ENCODE assay signal across 11 cellular contexts in genomic region chrX:101383679-101384078, GRCh38. TPM values are rescaled to one million over a fixed set of nuclear protein-coding genes. Genes with fewer than 3 reads are reported as not detected.
DNase-seq lines count a peak whose midpoint lies in the region; ATAC-seq and TF ChIP-seq lines count a peak whose summit lies in the region.
"Had no signal": no experiment of that assay in that cellular context is flagged by ENCODE, and none has a peak within 500 bp of the region (broad histone marks: within the 10 kb centered on the region; RNA-seq: fewer than 3 reads in every experiment).

No MANE protein-coding gene starts in this region.

- no peaks in the 10 kb centered on the region for H3K4me1 ChIP-seq in naive thymus-derived CD4-positive, alpha-beta T cell (ENCODE audit: control insufficient read depth in 2 of 2, insufficient read depth in 2 of 2, low read length in 2 of 2)
- no peaks in the 10 kb centered on the region for H3K4me1 ChIP-seq in GM23248 (ENCODE audit: insufficient read depth)

- H3K27ac ChIP-seq in naive thymus-derived CD4-positive, alpha-beta T cell (ENCODE audit: low read depth, low read length): no peak overlapping the region
- H3K27ac ChIP-seq in GM23248: no peak overlapping the region

- no peaks in the 10 kb centered on the region for H3K9me3 ChIP-seq in naive thymus-derived CD4-positive, alpha-beta T cell (ENCODE audit: control insufficient read depth in 2 of 3, low read length in 3 of 3)
- no peaks in the 10 kb centered on the region for H3K9me3 ChIP-seq in GM23248 (ENCODE audit: low read depth)

- no peaks in the 10 kb centered on the region for H3K27me3 Mint-ChIP-seq in activated B cell treated with CpG ODN at 0.5 μM for 24 hours
- H3K27me3 Mint-ChIP-seq in naive thymus-derived CD4-positive, alpha-beta T cell: no peaks in the 10 kb centered on the region

- H2AFZ ChIP-seq in GM23248: no peak overlapping the region

- CTCF ChIA-PET in activated B cell treated with CpG ODN at 0.5 μM for 24 hours (lab: Charles Lee): no interaction called here
- CTCF ChIA-PET in naive thymus-derived CD4-positive, alpha-beta T cell (lab: Charles Lee): no interaction called here

- H3K27me3 ChIP-seq in naive thymus-derived CD4-positive, alpha-beta T cell (ENCODE audit: control insufficient read depth in 2 of 2, insufficient read depth in 2 of 2, low read length in 2 of 2): no peaks in the 10 kb centered on the region
- H3K27me3 ChIP-seq in GM23248 (replicated peaks; ENCODE audit: insufficient read depth): no peaks in the 10 kb centered on the region

- POLR2A ChIA-PET in activated B cell treated with CpG ODN at 0.5 μM for 24 hours (lab: Charles Lee): interaction anchor here (0.8 to 2.0 kb wide), 6 partner anchors 9 to 548 kb away, joined by 3 to 11 read pairs (median 6); partner anchors contain the start of genes GLA, HNRNPH2, TIMM8A and ZMAT1
- POLR2A ChIA-PET in naive thymus-derived CD4-positive, alpha-beta T cell (lab: Charles Lee): no interaction called here

- DNase-seq in activated B cell treated with CpG ODN at 0.5 μM for 24 hours: no peak
- DNase-seq in naive thymus-derived CD4-positive, alpha-beta T cell: no peak
- DNase-seq in SKM-1 treated with dmso at 0.1 percent for 144 hours (lab: John Stamatoyannopoulos, UW; ENCODE audit: unreplicated experiment): no peak
- no peak for DNase-seq in NCI-H226
- no peak for DNase-seq in GM23248
- DNase-seq: activated naive CD8-positive, alpha-beta T cell treated with anti-CD3 and anti-CD28 coated beads, Interleukin-2, amount 10 ng/mL, durations not matched to agents 7 days and 5 days; stimulated activated CD4-positive, alpha-beta T cell treated with anti-CD3 and anti-CD28 coated beads, Interleukin-15, amount 100 ng/mL, for 24 hours had no signal

- no peaks in the 10 kb centered on the region for H3K9me3 Mint-ChIP-seq in activated B cell treated with CpG ODN at 0.5 μM for 24 hours
- peaks cover 0 to 1% (median 0%) of the 10 kb centered on the region in 11 donors for H3K9me3 Mint-ChIP-seq in naive thymus-derived CD4-positive, alpha-beta T cell
- H3K9me3 Mint-ChIP-seq: activated naive CD8-positive, alpha-beta T cell treated with anti-CD3 and anti-CD28 coated beads, Interleukin-2, amount 10 ng/mL, durations not matched to agents 7 days and 5 days had no signal

- no peaks in the 10 kb centered on the region for H4K20me1 ChIP-seq in GM23248 (ENCODE audit: insufficient read depth)

- peak overlapping the region; percentile 98 for H3K27ac Mint-ChIP-seq in activated B cell treated with CpG ODN at 0.5 μM for 24 hours
- no peak overlapping the region for H3K27ac Mint-ChIP-seq in naive thymus-derived CD4-positive, alpha-beta T cell
- H3K27ac Mint-ChIP-seq: activated naive CD8-positive, alpha-beta T cell treated with anti-CD3 and anti-CD28 coated beads, Interleukin-2, amount 10 ng/mL, durations not matched to agents 7 days and 5 days had no signal

- no peaks in the 10 kb centered on the region for H3K9me2 ChIP-seq in GM23248 (ENCODE audit: insufficient read depth)

- no peak overlapping the region for H3K9ac ChIP-seq in GM23248

- peaks cover 50% of the 10 kb centered on the region for H3K4me1 Mint-ChIP-seq in activated B cell treated with CpG ODN at 0.5 μM for 24 hours
- peaks cover 0 to 3% (median 0%) of the 10 kb centered on the region in 7 donors for H3K4me1 Mint-ChIP-seq in naive thymus-derived CD4-positive, alpha-beta T cell

- peak; percentile 28 for TF ChIP-seq POLR2A in GM18505 (IDR thresholded peaks at IDR 0.05; ENCODE audit: borderline replicate concordance, extremely low read depth, insufficient read depth, insufficient read length)

- peak overlapping the region; percentile 97 for H3K4me3 Mint-ChIP-seq in activated B cell treated with CpG ODN at 0.5 μM for 24 hours
- H3K4me3 Mint-ChIP-seq in naive thymus-derived CD4-positive, alpha-beta T cell: no peak overlapping the region
- H3K4me3 Mint-ChIP-seq: activated naive CD8-positive, alpha-beta T cell treated with anti-CD3 and anti-CD28 coated beads, Interleukin-2, amount 10 ng/mL, durations not matched to agents 7 days and 5 days had no signal

- in situ Hi-C loops in GM23248 (cut with MboI): no loop called here

- no peak overlapping the region for H3K4me2 ChIP-seq in GM23248 (ENCODE audit: unreplicated experiment)

- intact Hi-C loops in activated B cell treated with CpG ODN at 0.5 μM for 24 hours (cut with micrococcal nuclease): loop anchor here (1.0 to 10.0 kb wide), 3 partner anchors 12 to 329 kb away; partner anchors contain the start of genes CENPI and TRMT2B
- intact Hi-C loops in naive thymus-derived CD4-positive, alpha-beta T cell (cut with micrococcal nuclease): no loop called here

- no peaks in the 10 kb centered on the region for H3F3A ChIP-seq in GM23248 (ENCODE audit: insufficient read depth)

- H3K36me3 ChIP-seq in naive thymus-derived CD4-positive, alpha-beta T cell (ENCODE audit: control insufficient read depth in 2 of 3, insufficient read depth in 3 of 3, low read length in 3 of 3): no peaks in the 10 kb centered on the region
- H3K36me3 ChIP-seq in GM23248 (ENCODE audit: low read depth): no peaks in the 10 kb centered on the region

- H3K79me2 ChIP-seq in GM23248 (ENCODE audit: insufficient read depth): no peaks in the 10 kb centered on the region

- H3K36me3 Mint-ChIP-seq in activated B cell treated with CpG ODN at 0.5 μM for 24 hours (ENCODE audit: low read depth): peaks cover 24% of the 10 kb centered on the region
- no peaks in the 10 kb centered on the region for H3K36me3 Mint-ChIP-seq in naive thymus-derived CD4-positive, alpha-beta T cell
- H3K36me3 Mint-ChIP-seq: activated naive CD8-positive, alpha-beta T cell treated with anti-CD3 and anti-CD28 coated beads, Interleukin-2, amount 10 ng/mL, durations not matched to agents 7 days and 5 days had no signal

- TF ChIP-seq CTCF in activated B cell treated with CpG ODN at 0.5 μM for 24 hours (IDR thresholded peaks at IDR 0.05): no peak

- WGBS in GM23248 (ENCODE audit: low coverage in 1 of 2, low lambda C conversion rate in 2 of 2, missing lambda C conversion rate in 2 of 2), 2 experiments: 43 to 50% methylated on average over 2 of the region's 2 CpGs

- no peak overlapping the region for H3K4me3 ChIP-seq in naive thymus-derived CD4-positive, alpha-beta T cell (ENCODE audit: low read length)
- no peak overlapping the region for H3K4me3 ChIP-seq in GM23248
- H3K4me3 ChIP-seq: lung had no signal

- ATAC-seq in GM18505 (IDR thresholded peaks at IDR 0.05; ENCODE audit: unreplicated experiment) (peak; percentile 73), GM21360 (IDR thresholded peaks at IDR 0.05; ENCODE audit: unreplicated experiment) (peak; percentile 73), HG03108 (IDR thresholded peaks at IDR 0.05; ENCODE audit: unreplicated experiment) (peak; percentile 59), activated B cell treated with CpG ODN at 0.5 μM for 24 hours (ENCODE audit: low read depth) (peak; percentile 51)
- ATAC-seq in naive thymus-derived CD4-positive, alpha-beta T cell: no peak

RNA-seq across cellular contexts. Expression of gene BTK, which starts 2.3 kb away (rescaled TPM):
- 193 and 219 TPM in 2 replicates for total RNA-seq in activated B cell treated with CpG ODN at 0.5 μM for 24 hours
- total RNA-seq in naive thymus-derived CD4-positive, alpha-beta T cell: 10 to 100 TPM in 1 of 5 experiments, 1 to 10 TPM in 3, not detected in 1; 1.5 to 52.1 (median 3.9) TPM
- under 1 TPM; 0.06 to 0.14 TPM for polyA plus RNA-seq in naive thymus-derived CD4-positive, alpha-beta T cell
- not detected in 2 replicates for total RNA-seq in GM23248 (2014; rRNA removed; shearing (Covaris generic))
- 0.23 TPM in 1 of 2 replicates, not detected in the other for polyA plus RNA-seq in GM23248 (2016; fragmentation: Nextera tagmentation; extraction: Ambion mirVana)

RNA-seq across cellular contexts. Expression of gene RPL36A, which starts 7.1 kb away (rescaled TPM):
- total RNA-seq in activated B cell treated with CpG ODN at 0.5 μM for 24 hours: 234 and 287 TPM in 2 replicates
- 100 to 1,000 TPM; 113 to 342 (median 282) TPM for total RNA-seq in naive thymus-derived CD4-positive, alpha-beta T cell
- polyA plus RNA-seq in naive thymus-derived CD4-positive, alpha-beta T cell: 1,000 to 10,000 TPM; 2,157 to 2,919 TPM
- total RNA-seq in GM23248 (2014; rRNA removed; shearing (Covaris generic)): 240 and 757 TPM in 2 replicates
- 295 and 331 TPM in 2 replicates for polyA plus RNA-seq in GM23248 (2016; fragmentation: Nextera tagmentation; extraction: Ambion mirVana)

RNA-seq across cellular contexts. Expression of gene GLA, which starts 24.0 kb away (rescaled TPM):
- total RNA-seq in activated B cell treated with CpG ODN at 0.5 μM for 24 hours: 32.0 and 32.2 TPM in 2 replicates
- total RNA-seq in naive thymus-derived CD4-positive, alpha-beta T cell: 10 to 100 TPM; 12.5 to 40.1 (median 27.1) TPM
- polyA plus RNA-seq in naive thymus-derived CD4-positive, alpha-beta T cell: 10 to 100 TPM; 10.9 to 11.2 TPM
- total RNA-seq in GM23248 (2014; rRNA removed; shearing (Covaris generic)): 27.1 and 36.6 TPM in 2 replicates
- polyA plus RNA-seq in GM23248 (2016; fragmentation: Nextera tagmentation; extraction: Ambion mirVana): 20.4 and 26.6 TPM in 2 replicates

RNA-seq across cellular contexts. Expression of gene HNRNPH2, which starts 24.3 kb away (rescaled TPM):
- total RNA-seq in activated B cell treated with CpG ODN at 0.5 μM for 24 hours: 70.5 and 76.9 TPM in 2 replicates
- total RNA-seq in naive thymus-derived CD4-positive, alpha-beta T cell: 10 to 100 TPM; 32.1 to 46.3 (median 41.5) TPM
- polyA plus RNA-seq in naive thymus-derived CD4-positive, alpha-beta T cell: 100 to 1,000 TPM in 1 of 2 donors, 10 to 100 TPM in 1; 96.3 to 103 TPM
- total RNA-seq in GM23248 (2014; rRNA removed; shearing (Covaris generic)): 53.1 and 59.0 TPM in 2 replicates
- 97.8 and 99.7 TPM in 2 replicates for polyA plus RNA-seq in GM23248 (2016; fragmentation: Nextera tagmentation; extraction: Ambion mirVana)

RNA-seq across cellular contexts. Expression of gene TIMM8A, which starts 35.1 kb away (rescaled TPM):
- 16.8 and 17.1 TPM in 2 replicates for total RNA-seq in activated B cell treated with CpG ODN at 0.5 μM for 24 hours
- total RNA-seq in naive thymus-derived CD4-positive, alpha-beta T cell: 10 to 100 TPM in 3 of 5 experiments, 1 to 10 TPM in 2; 6.7 to 13.6 (median 12.2) TPM
- 10 to 100 TPM in 1 of 2 donors, 1 to 10 TPM in 1; 8.5 to 10.6 TPM for polyA plus RNA-seq in naive thymus-derived CD4-positive, alpha-beta T cell
- 1.9 and 14.9 TPM in 2 replicates for total RNA-seq in GM23248 (2014; rRNA removed; shearing (Covaris generic))
- 15.7 and 18.5 TPM in 2 replicates for polyA plus RNA-seq in GM23248 (2016; fragmentation: Nextera tagmentation; extraction: Ambion mirVana)
